8 cellular contexts compared by ENCODE assay signal in genomic region chr1:229199892-229200291, GRCh38.
A peak's percentile ranks its signal among the peaks of the same experiment; 100 is the strongest.
DNase-seq lines count a peak whose midpoint lies in the region; ATAC-seq and TF ChIP-seq lines count a peak whose summit lies in the region.

No MANE protein-coding gene starts in this region.

- no peak overlapping the region for H3K27ac ChIP-seq in CD8-positive, alpha-beta T cell (ENCODE audit: low read depth, low read length)
- peak overlapping the region in 2 of 3 donors; percentile 10 to 37 for H3K27ac ChIP-seq in right lobe of liver
- H3K27ac ChIP-seq in sigmoid colon, result no peak overlapping the region

- CTCF ChIA-PET in CD8-positive, alpha-beta T cell (lab: Charles Lee), result no interaction called here

- 55% methylated on average over 6 of the region's 8 CpGs for WGBS in right lobe of liver (ENCODE audit: insufficient coverage, low coverage, low lambda C conversion rate, missing lambda C conversion rate)
- 24 to 33% methylated on average over 8 of the region's 8 CpGs for WGBS in sigmoid colon, 2 donors

- H3K36me3 ChIP-seq in CD8-positive, alpha-beta T cell (ENCODE audit: insufficient read depth, low read length), result no peaks in the 10 kb centered on the region
- H3K36me3 ChIP-seq in right lobe of liver (no peaks in the 10 kb centered on the region), sigmoid colon (no peaks in the 10 kb centered on the region)

- TF ChIP-seq EP300 in sigmoid colon (IDR thresholded peaks at IDR 0.05), result no peak

- H3K27ac Mint-ChIP-seq in CD8-positive, alpha-beta T cell, result peak overlapping the region; percentile 50

- no peaks in the 10 kb centered on the region for H3K27me3 Mint-ChIP-seq in CD8-positive, alpha-beta T cell (ENCODE audit: low read depth)

- H3K27me3 ChIP-seq in CD8-positive, alpha-beta T cell (ENCODE audit: insufficient read depth, low read length), result no peaks in the 10 kb centered on the region
- H3K27me3 ChIP-seq in right lobe of liver (no peaks in the 10 kb centered on the region), sigmoid colon (no peaks in the 10 kb centered on the region)

- H3K4me3 ChIP-seq in CD8-positive, alpha-beta T cell (ENCODE audit: low read depth, low read length), result no peak overlapping the region
- H3K4me3 ChIP-seq in right lobe of liver (no peak overlapping the region), sigmoid colon (no peak overlapping the region)

- TF ChIP-seq POLR2A in right lobe of liver (IDR thresholded peaks at IDR 0.05), result no peak
- no peak for TF ChIP-seq POLR2A in sigmoid colon (IDR thresholded peaks at IDR 0.05)

- TF ChIP-seq CTCF in CD8-positive, alpha-beta T cell (IDR thresholded peaks at IDR 0.05), result no peak
- TF ChIP-seq CTCF in right lobe of liver (IDR thresholded peaks at IDR 0.05), result no peak
- no peak for TF ChIP-seq CTCF in sigmoid colon (IDR thresholded peaks at IDR 0.05)

- POLR2A ChIA-PET in CD8-positive, alpha-beta T cell (lab: Charles Lee), result no interaction called here

- peaks cover 10% of the 10 kb centered on the region for H3K4me1 ChIP-seq in CD8-positive, alpha-beta T cell (ENCODE audit: insufficient read depth, low read length)
- H3K4me1 ChIP-seq in right lobe of liver, result no peaks in the 10 kb centered on the region
- H3K4me1 ChIP-seq in sigmoid colon, result peaks cover 0 to 34% (median 23%) of the 10 kb centered on the region in 4 donors

- DNase-seq in CD8-positive, alpha-beta T cell, result peak in 1 of 7 experiments; percentile 13
- peak; percentile 30 for DNase-seq in RPMI7951 (ENCODE audit: low read depth)
- peak in 1 of 3 donors; percentile 33 for DNase-seq in right lobe of liver
- no peak for DNase-seq in DMS114 treated with DMSO at 0.1 percent for 48 hours (lab: John Stamatoyannopoulos, UW; ENCODE audit: unreplicated experiment)
- no peak for DNase-seq in sigmoid colon

- no peaks in the 10 kb centered on the region for H3K9me3 Mint-ChIP-seq in CD8-positive, alpha-beta T cell

- ATAC-seq in CD8-positive, alpha-beta T cell, result no peak
- ATAC-seq in GM21825 (IDR thresholded peaks at IDR 0.05; ENCODE audit: unreplicated experiment) (peak; percentile 58), right lobe of liver (peak; percentile 63 to 86 (median 76)), GM18873 (IDR thresholded peaks at IDR 0.05; ENCODE audit: low FRiP score, unreplicated experiment) (no peak), GM19397 (IDR thresholded peaks at IDR 0.05; ENCODE audit: unreplicated experiment) (no peak)

- peaks cover 27% of the 10 kb centered on the region for H3K4me1 Mint-ChIP-seq in CD8-positive, alpha-beta T cell (ENCODE audit: low read depth)

- intact Hi-C loops in CD8-positive, alpha-beta T cell (cut with DNase I, micrococcal nuclease), result no loop called here
- intact Hi-C loops in right lobe of liver (cut with DNase I), result no loop called here
- intact Hi-C loops in sigmoid colon (cut with DNase I), result loop anchor here (5.0 to 10.0 kb wide), 2 partner anchors 78 to 195 kb away; no protein-coding TSS in a partner anchor

- no peaks in the 10 kb centered on the region for H3K9me3 ChIP-seq in CD8-positive, alpha-beta T cell (ENCODE audit: low read length)
- H3K9me3 ChIP-seq in right lobe of liver, result no peaks in the 10 kb centered on the region
- no peaks in the 10 kb centered on the region for H3K9me3 ChIP-seq in sigmoid colon

- H3K4me3 Mint-ChIP-seq in CD8-positive, alpha-beta T cell, result peak overlapping the region; percentile 72

- no peaks in the 10 kb centered on the region for H3K36me3 Mint-ChIP-seq in CD8-positive, alpha-beta T cell

Comparison
In these comparisons a context has a peak if more than half of its experiments do, and no peak if none do; other contexts are left out.
1. ATAC-seq: peak in GM21825 (single experiment) and right lobe of liver (4 of 4); none in CD8-positive, alpha-beta T cell (single experiment), GM18873 (single experiment) and GM19397 (single experiment).
2. H3K27ac ChIP-seq: peak in right lobe of liver (2 of 3); none in CD8-positive, alpha-beta T cell (single experiment) and sigmoid colon (0 of 4).